Comparison of ENCODE assay signal across 8 cellular contexts in genomic region chr5:14351845-14352712, GRCh38.
DNase-seq lines count a peak whose midpoint lies in the region; ATAC-seq and TF ChIP-seq lines count a peak whose summit lies in the region.

No MANE protein-coding gene starts in this region.

- intact Hi-C loops in Right ventricle myocardium inferior (cut with DNase I), result loop anchor here (5.0 to 10.0 kb wide), 3 partner anchors 295 to 367 kb away; partner anchors contain the start of gene OTULIN

- H3K36me3 ChIP-seq in MM.1S (replicated peaks; ENCODE audit: insufficient read depth, low read length) (no peaks in the 10 kb centered on the region), SJSA1 (peaks cover 48% of the 10 kb centered on the region)

- TF ChIP-seq CTCF in GM10266 (IDR thresholded peaks at IDR 0.05; ENCODE audit: control insufficient read depth, insufficient read depth, low read depth, missing control alignments), result peak; percentile 93
- peak; percentile 95 for TF ChIP-seq CTCF in MM.1S (IDR thresholded peaks at IDR 0.05; ENCODE audit: low read length)

- H3K9me3 ChIP-seq in MM.1S (replicated peaks; ENCODE audit: insufficient read depth, low read length), result no peaks in the 10 kb centered on the region
- no peaks in the 10 kb centered on the region for H3K9me3 ChIP-seq in SJSA1 (replicated peaks)

- no peak overlapping the region for H3K9ac ChIP-seq in MM.1S (ENCODE audit: low read length)

- H3F3A ChIP-seq in MM.1S (ENCODE audit: insufficient read depth, low read length), result no peaks in the 10 kb centered on the region

- H3K4me3 ChIP-seq in MM.1S (ENCODE audit: low read length) (no peak overlapping the region), SJSA1 (no peak overlapping the region)

- ATAC-seq in Right ventricle myocardium inferior (peak; percentile 85), HG03045 (IDR thresholded peaks at IDR 0.05; ENCODE audit: unreplicated experiment) (no peak)

- no peak overlapping the region for H2AFZ ChIP-seq in MM.1S (ENCODE audit: low read length)

- no peak overlapping the region for H3K27ac ChIP-seq in MM.1S (ENCODE audit: low read length)
- H3K27ac ChIP-seq in SJSA1, result no peak overlapping the region

- no peak overlapping the region for H3K4me2 ChIP-seq in MM.1S (ENCODE audit: low read depth, low read length)

- no peaks in the 10 kb centered on the region for H4K20me1 ChIP-seq in MM.1S (ENCODE audit: insufficient read depth, low read length)

- no peaks in the 10 kb centered on the region for H3K27me3 ChIP-seq in MM.1S (replicated peaks; ENCODE audit: insufficient read depth, low read length)
- H3K27me3 ChIP-seq in SJSA1 (replicated peaks), result no peaks in the 10 kb centered on the region

- DNase-seq in GM10266 (ENCODE audit: extremely low spot score) (peak; percentile 81), HCEC 1CT (peak; percentile 72), MM.1S (peak; percentile 65), SJSA1 (ENCODE audit: low read depth in 1 of 2, low spot score in 2 of 2) (peak; percentile 50 to 56), Right ventricle myocardium inferior (ENCODE audit: missing footprints) (peak; percentile 82), putamen (ENCODE audit: low spot score) (peak; percentile 55)
- peak; percentile 50 for DNase-seq in activated naive CD4-positive, alpha-beta T cell treated with anti-CD3 and anti-CD28 coated beads, Interleukin-2, amount 50 U/mL, for 16 hours

- H3K4me1 ChIP-seq in MM.1S (ENCODE audit: low read length) (peaks cover 8% of the 10 kb centered on the region), SJSA1 (replicated peaks) (peaks cover 26% of the 10 kb centered on the region)

- H3K9me2 ChIP-seq in MM.1S (replicated peaks; ENCODE audit: insufficient read depth, low read length), result no peaks in the 10 kb centered on the region

- no peaks in the 10 kb centered on the region for H3K79me2 ChIP-seq in MM.1S (ENCODE audit: low read length)
